ENCODE assay signal across 22 cellular contexts in the genomic region with DNA sequence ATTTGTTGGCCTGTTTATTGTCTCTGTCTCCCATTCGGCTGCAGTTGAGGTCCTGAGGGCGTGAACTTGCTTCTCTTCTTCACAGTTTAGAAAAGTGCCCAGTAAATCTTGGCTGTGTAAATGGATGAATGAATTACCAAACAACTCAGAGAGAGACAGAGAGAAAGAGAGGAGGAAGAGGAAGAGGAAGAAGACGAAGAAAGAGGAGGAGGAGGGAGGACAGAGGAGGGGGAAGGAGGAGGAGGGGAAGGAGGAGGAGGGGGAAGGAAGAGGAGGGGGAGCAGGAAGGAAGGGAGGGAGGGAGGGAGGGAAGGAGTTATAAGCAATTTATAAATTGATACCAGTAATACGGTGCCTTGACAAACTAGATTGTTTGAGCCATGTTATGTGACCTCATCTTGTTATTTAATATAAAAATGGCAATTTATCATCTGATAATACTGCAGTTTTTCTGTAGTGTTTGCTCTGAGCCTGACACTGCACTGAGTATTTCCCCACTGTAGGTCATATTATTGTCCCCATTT. TPM values are rescaled to one million over a fixed set of nuclear protein-coding genes. Genes with fewer than 3 reads are reported as not detected.
DNase-seq lines count a peak whose midpoint lies in the region; ATAC-seq and TF ChIP-seq lines count a peak whose summit lies in the region.
"Had no signal": no experiment of that assay in that cellular context is flagged by ENCODE, and none has a peak within 500 bp of the region (broad histone marks: within the 10 kb centered on the region; RNA-seq: fewer than 3 reads in every experiment).

No MANE protein-coding gene starts in this region.

- H2AFZ ChIP-seq in Loucy (ENCODE audit: low read length) (0 out of 2 replicates have a peak overlapping the region, but pooled peaks have one; percentile 41), SK-N-SH (ENCODE audit: low read depth) (no peak overlapping the region)

- H3K36me3 Mint-ChIP-seq in T-helper 2 cell treated with Interferon-gamma antibody and Interleukin-4, amounts not matched to agents 5 μg/mL and 100 μg/mL, for 36 hours (ENCODE audit: low read depth), result no peaks in the 10 kb centered on the region
- H3K36me3 Mint-ChIP-seq in activated B cell treated with CpG ODN at 0.5 μM for 24 hours (ENCODE audit: low read depth), result peaks cover 76% of the 10 kb centered on the region
- H3K36me3 Mint-ChIP-seq in stimulated activated effector memory CD8-positive, alpha-beta T cell treated with anti-CD3 and anti-CD28 coated beads, Interleukin-12 subunit alpha, Interleukin-12 subunit beta, amount 100 ng/mL, for 72 hours, result no peaks in the 10 kb centered on the region
- H3K36me3 Mint-ChIP-seq: CD4-positive, alpha-beta memory T cell had no signal

- TF ChIP-seq RAD21 in SK-N-SH (IDR thresholded peaks at IDR 0.05; ENCODE audit: low read length), result no peak

- H3K9ac ChIP-seq in Loucy (ENCODE audit: low read depth, low read length, poor library complexity, severe bottlenecking) (no peak overlapping the region), SK-N-SH (no peak overlapping the region)

- H4K20me1 ChIP-seq in Loucy (ENCODE audit: insufficient read depth, low read length, poor library complexity, severe bottlenecking) (no peaks in the 10 kb centered on the region), SK-N-SH (ENCODE audit: insufficient read depth) (no peaks in the 10 kb centered on the region)

- no peak for DNase-seq in T-helper 2 cell treated with Interferon-gamma antibody and Interleukin-4, amounts not matched to agents 5 μg/mL and 100 μg/mL, for 36 hours (ENCODE audit: low spot score)
- DNase-seq in T-helper 2 cell, result no peak
- DNase-seq in activated B cell treated with CpG ODN at 0.5 μM for 24 hours, result no peak
- DNase-seq in stimulated activated effector memory CD8-positive, alpha-beta T cell treated with anti-CD3 and anti-CD28 coated beads, Interleukin-12 subunit alpha, Interleukin-12 subunit beta, amount 100 ng/mL, for 72 hours (ENCODE audit: low spot score in 2 of 2), result no peak
- no peak for DNase-seq in HuH-7.5 (ENCODE audit: low spot score)
- no peak for DNase-seq in SK-N-SH
- DNase-seq: 8988T; Calu3; CD4-positive, alpha-beta memory T cell; Karpas-422; MG63; NCI-H1105; NCI-H1694; PC-3; RPMI8226; SHP77 treated with DMSO at 0.1 percent for 48 hours had no signal

- POLR2A ChIA-PET in activated B cell treated with CpG ODN at 0.5 μM for 24 hours (lab: Charles Lee) (interaction anchor here (1.1 kb wide), 1 partner anchor 35 kb away, joined by 3 read pairs; no protein-coding TSS in a partner anchor), SK-N-SH (lab: Yijun Ruan, JAX) (no interaction called here)

- 69% methylated on average over 4 of the region's 4 CpGs for WGBS in SK-N-SH (ENCODE audit: low lambda C conversion rate)

- no peak for TF ChIP-seq CTCF in Loucy (conservative IDR thresholded peaks at IDR 0.05; ENCODE audit: low read length)
- no peak for TF ChIP-seq CTCF in activated B cell treated with CpG ODN at 0.5 μM for 24 hours (IDR thresholded peaks at IDR 0.05)
- TF ChIP-seq CTCF in SK-N-SH (IDR thresholded peaks at IDR 0.05), result no peak

- H3K9me3 Mint-ChIP-seq in T-helper 2 cell treated with Interferon-gamma antibody and Interleukin-4, amounts not matched to agents 5 μg/mL and 100 μg/mL, for 36 hours, result no peaks in the 10 kb centered on the region
- no peaks in the 10 kb centered on the region for H3K9me3 Mint-ChIP-seq in activated B cell treated with CpG ODN at 0.5 μM for 24 hours
- H3K9me3 Mint-ChIP-seq in stimulated activated effector memory CD8-positive, alpha-beta T cell treated with anti-CD3 and anti-CD28 coated beads, Interleukin-12 subunit alpha, Interleukin-12 subunit beta, amount 100 ng/mL, for 72 hours, result no peaks in the 10 kb centered on the region
- H3K9me3 Mint-ChIP-seq: CD4-positive, alpha-beta memory T cell; T-helper 1 cell treated with Interleukin-12 subunit alpha and Interleukin-12 subunit beta and Interleukin-4 antibody, amounts not matched to agents 30 μg/mL and 1 μg/mL, for 36 hours had no signal

- peak overlapping the region; percentile 10 for H3K27ac Mint-ChIP-seq in T-helper 2 cell treated with Interferon-gamma antibody and Interleukin-4, amounts not matched to agents 5 μg/mL and 100 μg/mL, for 36 hours
- H3K27ac Mint-ChIP-seq in activated B cell treated with CpG ODN at 0.5 μM for 24 hours, result peak overlapping the region; percentile 15
- peak overlapping the region; percentile 1 for H3K27ac Mint-ChIP-seq in stimulated activated effector memory CD8-positive, alpha-beta T cell treated with anti-CD3 and anti-CD28 coated beads, Interleukin-12 subunit alpha, Interleukin-12 subunit beta, amount 100 ng/mL, for 72 hours
- H3K27ac Mint-ChIP-seq: T-helper 1 cell treated with Interleukin-12 subunit alpha and Interleukin-12 subunit beta and Interleukin-4 antibody, amounts not matched to agents 30 μg/mL and 1 μg/mL, for 36 hours had no signal

- CTCF ChIA-PET in activated B cell treated with CpG ODN at 0.5 μM for 24 hours (lab: Charles Lee), result interaction anchor here (0.8 to 1.9 kb wide), 2 partner anchors 20 to 35 kb away, joined by 3 to 5 read pairs; no protein-coding TSS in a partner anchor
- CTCF ChIA-PET in SK-N-SH (lab: Yijun Ruan, JAX), result no interaction called here

- intact Hi-C loops in activated B cell treated with CpG ODN at 0.5 μM for 24 hours (cut with micrococcal nuclease), result no loop called here

- no peak overlapping the region for H3K27ac ChIP-seq in SK-N-SH (ENCODE audit: low read depth in 2 of 2, low read length in 1 of 2)

- H3K4me2 ChIP-seq in Loucy (ENCODE audit: low read depth, low read length, poor library complexity, severe bottlenecking), result no peak overlapping the region
- H3K4me2 ChIP-seq in SK-N-SH, result no peak overlapping the region

- no peaks in the 10 kb centered on the region for H3F3A ChIP-seq in Loucy (ENCODE audit: low read depth)
- peaks cover 4% of the 10 kb centered on the region for H3F3A ChIP-seq in SK-N-SH (replicated peaks; ENCODE audit: insufficient read depth)

- no peaks in the 10 kb centered on the region for H3K27me3 ChIP-seq in Loucy (ENCODE audit: insufficient read depth, low read length, poor library complexity, severe bottlenecking)
- no peaks in the 10 kb centered on the region; the same call in 1 of the 2 replicates for H3K27me3 ChIP-seq in SK-N-SH (ENCODE audit: insufficient read depth)
- H3K27me3 ChIP-seq: MG63 had no signal

- H3K36me3 ChIP-seq in Loucy (ENCODE audit: insufficient read depth, low read length) (no peaks in the 10 kb centered on the region), SK-N-SH (replicated peaks in 1 of 2; ENCODE audit: control insufficient read depth in 1 of 2, insufficient read depth in 2 of 2, low read length in 1 of 2) (no peaks in the 10 kb centered on the region)
- H3K36me3 ChIP-seq: MG63 had no signal

- ATAC-seq in activated B cell treated with CpG ODN at 0.5 μM for 24 hours (ENCODE audit: low read depth), result no peak
- no peak for ATAC-seq in stimulated activated effector memory CD8-positive, alpha-beta T cell treated with anti-CD3 and anti-CD28 coated beads, Interleukin-12 subunit alpha, Interleukin-12 subunit beta, amount 100 ng/mL, for 72 hours
- no peak for ATAC-seq in activated CD4-positive, CD25-positive, alpha-beta regulatory T cell treated with anti-CD3 and anti-CD28 coated beads, Interleukin-2, amount 50 U/mL, for 24 hours
- ATAC-seq: PC-3 had no signal

- H3K9me3 ChIP-seq in Loucy (ENCODE audit: insufficient read depth, low read depth, low read length) (no peaks in the 10 kb centered on the region), SK-N-SH (no peaks in the 10 kb centered on the region)
- H3K9me3 ChIP-seq: MG63 had no signal

- H3K4me3 Mint-ChIP-seq in T-helper 2 cell treated with Interferon-gamma antibody and Interleukin-4, amounts not matched to agents 5 μg/mL and 100 μg/mL, for 36 hours, result no peak overlapping the region
- no peak overlapping the region for H3K4me3 Mint-ChIP-seq in activated B cell treated with CpG ODN at 0.5 μM for 24 hours
- no peak overlapping the region for H3K4me3 Mint-ChIP-seq in stimulated activated effector memory CD8-positive, alpha-beta T cell treated with anti-CD3 and anti-CD28 coated beads, Interleukin-12 subunit alpha, Interleukin-12 subunit beta, amount 100 ng/mL, for 72 hours
- H3K4me3 Mint-ChIP-seq: CD4-positive, alpha-beta memory T cell; T-helper 1 cell treated with Interleukin-12 subunit alpha and Interleukin-12 subunit beta and Interleukin-4 antibody, amounts not matched to agents 30 μg/mL and 1 μg/mL, for 36 hours had no signal

- no peaks in the 10 kb centered on the region for H3K9me2 ChIP-seq in Loucy (replicated peaks; ENCODE audit: low read depth, low read length)
- H3K9me2 ChIP-seq in SK-N-SH, result no peaks in the 10 kb centered on the region

- no peaks in the 10 kb centered on the region for H3K4me1 ChIP-seq in Loucy (ENCODE audit: insufficient read depth, low read length, poor library complexity, severe bottlenecking)
- no peaks in the 10 kb centered on the region; a peak in 1 of 4 replicates for H3K4me1 ChIP-seq in SK-N-SH (ENCODE audit: control insufficient read depth in 1 of 2, insufficient read depth in 2 of 2, low read depth in 1 of 2, low read length in 1 of 2)

- peaks cover 13% of the 10 kb centered on the region for H3K4me1 Mint-ChIP-seq in T-helper 2 cell treated with Interferon-gamma antibody and Interleukin-4, amounts not matched to agents 5 μg/mL and 100 μg/mL, for 36 hours (ENCODE audit: low read depth)
- H3K4me1 Mint-ChIP-seq in activated B cell treated with CpG ODN at 0.5 μM for 24 hours, result peaks cover 40% of the 10 kb centered on the region
- no peaks in the 10 kb centered on the region for H3K4me1 Mint-ChIP-seq in stimulated activated effector memory CD8-positive, alpha-beta T cell treated with anti-CD3 and anti-CD28 coated beads, Interleukin-12 subunit alpha, Interleukin-12 subunit beta, amount 100 ng/mL, for 72 hours

- TF ChIP-seq EP300 in SK-N-SH (IDR thresholded peaks at IDR 0.05; ENCODE audit: borderline replicate concordance in 1 of 2, low read depth in 1 of 2, low read length in 1 of 2), result no peak

- H3K79me2 ChIP-seq in Loucy (ENCODE audit: insufficient read depth, low read length) (no peaks in the 10 kb centered on the region), SK-N-SH (ENCODE audit: insufficient read depth) (no peaks in the 10 kb centered on the region)

- no peak overlapping the region for H3K4me3 ChIP-seq in Loucy (ENCODE audit: low read length, poor library complexity, severe bottlenecking)
- H3K4me3 ChIP-seq in SK-N-SH (ENCODE audit: low read depth in 2 of 2, low read length in 1 of 2), result no peak overlapping the region
- H3K4me3 ChIP-seq: MG63 had no signal

- H3K27me3 Mint-ChIP-seq in T-helper 2 cell treated with Interferon-gamma antibody and Interleukin-4, amounts not matched to agents 5 μg/mL and 100 μg/mL, for 36 hours (ENCODE audit: low read depth), result peaks cover 2% of the 10 kb centered on the region
- H3K27me3 Mint-ChIP-seq in activated B cell treated with CpG ODN at 0.5 μM for 24 hours, result no peaks in the 10 kb centered on the region

RNA-seq across cellular contexts. Expression of gene HCK, which starts 18.7 kb away (rescaled TPM):
- 183 TPM in 2 replicates for total RNA-seq in activated B cell treated with CpG ODN at 0.5 μM for 24 hours
- not detected in 2 replicates for polyA plus RNA-seq in SK-N-SH (2012; rRNA removed)
- not detected in 2 replicates for polyA plus RNA-seq in SK-N-SH (2012; cell fraction: cytosol; rRNA removed)
- polyA plus RNA-seq in SK-N-SH (2012; cell fraction: nucleus; rRNA removed), result not detected in 2 replicates
- total RNA-seq: Calu3, H4, NCI-H460, PC-3 had no signal
- polyA plus RNA-seq: AG04450 had no signal

RNA-seq across cellular contexts. Expression of gene TM9SF4, which starts 38.8 kb away (rescaled TPM):
- total RNA-seq in activated B cell treated with CpG ODN at 0.5 μM for 24 hours, result 41.9 and 48.1 TPM in 2 replicates
- 61.0 and 67.8 TPM in 2 replicates for polyA plus RNA-seq in SK-N-SH (2012; rRNA removed)
- 40.5 and 43.7 TPM in 2 replicates for polyA plus RNA-seq in SK-N-SH (2012; cell fraction: cytosol; rRNA removed)
- 69.3 and 83.9 TPM in 2 replicates for polyA plus RNA-seq in SK-N-SH (2012; cell fraction: nucleus; rRNA removed)
